2 cellular contexts compared by ENCODE assay signal in the genomic region with DNA sequence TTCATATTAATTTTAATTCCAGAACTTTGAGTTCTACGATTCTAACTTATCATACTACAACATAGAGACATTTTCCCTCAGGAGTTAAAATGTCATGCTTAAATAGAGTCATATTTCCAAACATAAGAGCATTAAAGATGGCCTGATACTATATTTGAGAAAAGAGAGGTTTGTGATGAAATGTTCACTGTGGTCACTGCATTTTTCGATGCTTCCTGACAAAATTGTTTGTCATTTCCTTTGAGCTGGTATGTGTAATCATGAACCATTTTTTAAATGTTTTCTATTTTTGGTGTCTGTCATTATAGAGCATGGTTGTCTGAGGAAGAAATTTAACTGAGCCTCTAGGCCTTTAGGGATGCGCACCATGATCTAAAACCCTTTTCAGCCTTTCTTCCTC.
TF ChIP-seq lines count a peak whose summit lies in the region.

No MANE protein-coding gene starts in this region.

TF ChIP-seq in SK-N-SH, 30 proteins besides CTCF, POLR2A, EP300 and RAD21 (continued from another document):
- TF ChIP-seq, protein P1, sequence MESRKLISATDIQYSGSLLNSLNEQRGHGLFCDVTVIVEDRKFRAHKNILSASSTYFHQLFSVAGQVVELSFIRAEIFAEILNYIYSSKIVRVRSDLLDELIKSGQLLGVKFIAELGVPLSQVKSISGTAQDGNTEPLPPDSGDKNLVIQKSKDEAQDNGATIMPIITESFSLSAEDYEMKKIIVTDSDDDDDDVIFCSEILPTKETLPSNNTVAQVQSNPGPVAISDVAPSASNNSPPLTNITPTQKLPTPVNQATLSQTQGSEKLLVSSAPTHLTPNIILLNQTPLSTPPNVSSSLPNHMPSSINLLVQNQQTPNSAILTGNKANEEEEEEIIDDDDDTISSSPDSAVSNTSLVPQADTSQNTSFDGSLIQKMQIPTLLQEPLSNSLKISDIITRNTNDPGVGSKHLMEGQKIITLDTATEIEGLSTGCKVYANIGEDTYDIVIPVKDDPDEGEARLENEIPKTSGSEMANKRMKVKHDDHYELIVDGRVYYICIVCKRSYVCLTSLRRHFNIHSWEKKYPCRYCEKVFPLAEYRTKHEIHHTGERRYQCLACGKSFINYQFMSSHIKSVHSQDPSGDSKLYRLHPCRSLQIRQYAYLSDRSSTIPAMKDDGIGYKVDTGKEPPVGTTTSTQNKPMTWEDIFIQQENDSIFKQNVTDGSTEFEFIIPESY (IDR thresholded peaks at IDR 0.05; ENCODE audit: borderline replicate concordance, low read depth): no peak
- TF ChIP-seq, protein P2, sequence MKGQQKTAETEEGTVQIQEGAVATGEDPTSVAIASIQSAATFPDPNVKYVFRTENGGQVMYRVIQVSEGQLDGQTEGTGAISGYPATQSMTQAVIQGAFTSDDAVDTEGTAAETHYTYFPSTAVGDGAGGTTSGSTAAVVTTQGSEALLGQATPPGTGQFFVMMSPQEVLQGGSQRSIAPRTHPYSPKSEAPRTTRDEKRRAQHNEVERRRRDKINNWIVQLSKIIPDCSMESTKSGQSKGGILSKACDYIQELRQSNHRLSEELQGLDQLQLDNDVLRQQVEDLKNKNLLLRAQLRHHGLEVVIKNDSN (IDR thresholded peaks at IDR 0.05; ENCODE audit: borderline replicate concordance, low read depth): no peak
- TF ChIP-seq JUND (IDR thresholded peaks at IDR 0.05): no peak
- no peak for TF ChIP-seq GATA2 (CRISPR knock-in tag; IDR thresholded peaks at IDR 0.05)
- no peak for TF ChIP-seq TCF12 (IDR thresholded peaks at IDR 0.05)
- no peak for TF ChIP-seq FOSL2 (IDR thresholded peaks at IDR 0.05; ENCODE audit: borderline replicate concordance, low read depth)
- no peak for TF ChIP-seq TAF1 (IDR thresholded peaks at IDR 0.05; ENCODE audit: borderline replicate concordance, low read depth, low read length)
- no peak for TF ChIP-seq SMC3 (IDR thresholded peaks at IDR 0.05; ENCODE audit: low read depth, low read length)
- no peak for TF ChIP-seq NFIC (IDR thresholded peaks at IDR 0.05; ENCODE audit: borderline replicate concordance)
- TF ChIP-seq GABPA (IDR thresholded peaks at IDR 0.05; ENCODE audit: low read depth): no peak
- TF ChIP-seq MXI1 (IDR thresholded peaks at IDR 0.05; ENCODE audit: low read depth, low read length): no peak
- TF ChIP-seq TEAD4 (IDR thresholded peaks at IDR 0.05; ENCODE audit: borderline replicate concordance, insufficient read depth): no peak
- no peak for TF ChIP-seq SIN3A (IDR thresholded peaks at IDR 0.05; ENCODE audit: borderline replicate concordance, low read depth, low read length)
- no peak for TF ChIP-seq CHD2 (IDR thresholded peaks at IDR 0.05; ENCODE audit: low read length, partially characterized antibody)

TF ChIP-seq in SK-N-SH treated with all-trans-retinoic acid at 6 μM for 48 hours, 23 proteins besides CTCF, POLR2A, EP300 and RAD21 (continued from another document):
- TF ChIP-seq, protein P3, sequence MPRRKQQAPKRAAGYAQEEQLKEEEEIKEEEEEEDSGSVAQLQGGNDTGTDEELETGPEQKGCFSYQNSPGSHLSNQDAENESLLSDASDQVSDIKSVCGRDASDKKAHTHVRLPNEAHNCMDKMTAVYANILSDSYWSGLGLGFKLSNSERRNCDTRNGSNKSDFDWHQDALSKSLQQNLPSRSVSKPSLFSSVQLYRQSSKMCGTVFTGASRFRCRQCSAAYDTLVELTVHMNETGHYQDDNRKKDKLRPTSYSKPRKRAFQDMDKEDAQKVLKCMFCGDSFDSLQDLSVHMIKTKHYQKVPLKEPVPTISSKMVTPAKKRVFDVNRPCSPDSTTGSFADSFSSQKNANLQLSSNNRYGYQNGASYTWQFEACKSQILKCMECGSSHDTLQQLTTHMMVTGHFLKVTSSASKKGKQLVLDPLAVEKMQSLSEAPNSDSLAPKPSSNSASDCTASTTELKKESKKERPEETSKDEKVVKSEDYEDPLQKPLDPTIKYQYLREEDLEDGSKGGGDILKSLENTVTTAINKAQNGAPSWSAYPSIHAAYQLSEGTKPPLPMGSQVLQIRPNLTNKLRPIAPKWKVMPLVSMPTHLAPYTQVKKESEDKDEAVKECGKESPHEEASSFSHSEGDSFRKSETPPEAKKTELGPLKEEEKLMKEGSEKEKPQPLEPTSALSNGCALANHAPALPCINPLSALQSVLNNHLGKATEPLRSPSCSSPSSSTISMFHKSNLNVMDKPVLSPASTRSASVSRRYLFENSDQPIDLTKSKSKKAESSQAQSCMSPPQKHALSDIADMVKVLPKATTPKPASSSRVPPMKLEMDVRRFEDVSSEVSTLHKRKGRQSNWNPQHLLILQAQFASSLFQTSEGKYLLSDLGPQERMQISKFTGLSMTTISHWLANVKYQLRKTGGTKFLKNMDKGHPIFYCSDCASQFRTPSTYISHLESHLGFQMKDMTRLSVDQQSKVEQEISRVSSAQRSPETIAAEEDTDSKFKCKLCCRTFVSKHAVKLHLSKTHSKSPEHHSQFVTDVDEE (CRISPR knock-in tag; IDR thresholded peaks at IDR 0.05): no peak
- no peak for TF ChIP-seq ARNTL (CRISPR knock-in tag; IDR thresholded peaks at IDR 0.05; ENCODE audit: borderline replicate concordance, low read depth)
TF ChIP-seq in SK-N-SH treated with all-trans-retinoic acid at 6 μM for 48 hours: peak in this region for 0.
